12 cellular contexts compared by ENCODE assay signal in the genomic region with DNA sequence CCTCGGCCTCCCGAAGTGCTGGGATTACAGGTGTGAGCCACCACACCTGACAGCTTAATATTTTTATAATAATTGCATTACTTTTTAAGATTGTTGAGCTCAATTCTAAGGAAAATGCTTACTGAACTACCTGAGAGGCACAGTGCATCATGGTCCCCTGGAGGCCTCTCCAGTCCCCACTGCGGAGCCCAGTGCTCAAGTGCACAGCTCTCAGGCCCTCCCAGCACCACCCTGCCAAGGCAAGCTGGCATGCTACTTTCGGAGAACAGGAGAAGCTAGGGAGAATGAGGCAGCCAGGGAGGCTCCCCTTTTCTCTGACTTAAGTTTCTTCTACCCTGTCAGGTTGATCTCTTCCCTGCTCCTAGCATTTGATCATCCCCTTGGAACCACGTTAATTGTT.
"Had no signal": no experiment of that assay in that cellular context is flagged by ENCODE, and none has a peak within 500 bp of the region (broad histone marks: within the 10 kb centered on the region; RNA-seq: fewer than 3 reads in every experiment).

No MANE protein-coding gene starts in this region.

- H3K36me3 Mint-ChIP-seq: natural killer cell treated with Interleukin-12 subunit alpha and Interleukin-12 subunit beta and Interleukin-15 and Interleukin-18, amount 100 ng/mL, for 72 hours had no signal

- DNase-seq: anterior cingulate cortex; brain microvascular endothelial cell; central memory CD4-positive, alpha-beta T cell; dorsolateral prefrontal cortex; endodermal cell; foreskin fibroblast; mesendoderm; SW 1271; T1000; upper lobe of left lung had no signal

- H3K4me3 Mint-ChIP-seq: endodermal cell had no signal

- H3K27me3 Mint-ChIP-seq: stimulated activated naive CD8-positive, alpha-beta T cell treated with anti-CD3 and anti-CD28 coated beads, Interleukin-15, Interleukin-2, amounts not matched to agents 100 ng/mL and 50 ng/mL, for 24 hours had no signal

- H3K9me3 Mint-ChIP-seq: endodermal cell; natural killer cell treated with Interleukin-12 subunit alpha and Interleukin-12 subunit beta and Interleukin-15 and Interleukin-18, amount 100 ng/mL, for 72 hours; stimulated activated naive CD8-positive, alpha-beta T cell treated with anti-CD3 and anti-CD28 coated beads, Interleukin-15, Interleukin-2, amounts not matched to agents 100 ng/mL and 50 ng/mL, for 24 hours had no signal
